Comparison of ENCODE assay signal across 33 cellular contexts in genomic region chr20:14637441-14637840, GRCh38.
DNase-seq lines count a peak whose midpoint lies in the region; ATAC-seq and TF ChIP-seq lines count a peak whose summit lies in the region.
"Had no signal": no experiment of that assay in that cellular context is flagged by ENCODE, and none has a peak within 500 bp of the region (broad histone marks: within the 10 kb centered on the region; RNA-seq: fewer than 3 reads in every experiment).

No MANE protein-coding gene starts in this region.

- no peaks in the 10 kb centered on the region for H3K4me1 Mint-ChIP-seq in nephron progenitor cell
- H3K4me1 Mint-ChIP-seq: B cell; CD14-positive monocyte; CD4-positive, alpha-beta memory T cell; CD4-positive, CD25-positive, alpha-beta regulatory T cell; CD8-positive, alpha-beta memory T cell had no signal

- no peaks in the 10 kb centered on the region for H3K27me3 ChIP-seq in SJCRH30
- H3K27me3 ChIP-seq: BE2C; BLaER1; BLaER1 treated with 17β-estradiol and CSF1 and Interleukin-3, amounts not matched to agents 10 nM and 100 nM had no signal

- peaks cover 3% of the 10 kb centered on the region for H3K27me3 Mint-ChIP-seq in nephron progenitor cell (ENCODE audit: low read depth, poor library complexity)
- H3K27me3 Mint-ChIP-seq: CD4-positive, alpha-beta memory T cell; CD4-positive, alpha-beta T cell; CD4-positive, CD25-positive, alpha-beta regulatory T cell; CD8-positive, alpha-beta memory T cell had no signal

- no peak for TF ChIP-seq CTCF in nephron progenitor cell (IDR thresholded peaks at IDR 0.05)

- peaks cover 29% of the 10 kb centered on the region for H3K9me3 Mint-ChIP-seq in nephron progenitor cell

- no peak overlapping the region for H3K27ac Mint-ChIP-seq in nephron progenitor cell
- H3K27ac Mint-ChIP-seq: B cell; CD14-positive monocyte; CD4-positive, alpha-beta memory T cell; CD4-positive, alpha-beta T cell; CD4-positive, CD25-positive, alpha-beta regulatory T cell; CD8-positive, alpha-beta memory T cell; CD8-positive, alpha-beta T cell had no signal

- no peak overlapping the region for H3K4me3 Mint-ChIP-seq in nephron progenitor cell
- H3K4me3 Mint-ChIP-seq: B cell; CD14-positive monocyte; CD4-positive, alpha-beta memory T cell; CD4-positive, alpha-beta T cell; CD4-positive, CD25-positive, alpha-beta regulatory T cell; CD8-positive, alpha-beta memory T cell; CD8-positive, alpha-beta T cell had no signal

- peak; percentile 85 for DNase-seq in G401 (ENCODE audit: low spot score)
- DNase-seq in cerebellar cortex (ENCODE audit: low spot score) = peak; percentile 83
- peak; percentile 59 for DNase-seq in cerebellum (ENCODE audit: low spot score)
- peak; percentile 20 for DNase-seq in dedifferentiated amniotic fluid mesenchymal stem cell (ENCODE audit: extremely low spot score)
- DNase-seq in DMS 273 treated with DMSO at 0.1 percent for 48 hours (lab: John Stamatoyannopoulos, UW) = no peak
- DNase-seq in SJCRH30 = no peak
- DNase-seq in nephron progenitor cell = no peak
- DNase-seq: 8988T; ACHN; AML-193; BE2C; Caco-2; Calu3; CD4-positive, alpha-beta memory T cell; CD4-positive, alpha-beta T cell; CD4-positive, CD25-positive, alpha-beta regulatory T cell; CD8-positive, alpha-beta memory T cell; CD8-positive, alpha-beta T cell; COR-L47; DMS153; DMS53; DMS79; DMS79 treated with DMSO at 0.1 percent for 48 hours; DND-41; EL had no signal

- H3K4me1 ChIP-seq in SJCRH30 = no peaks in the 10 kb centered on the region
- H3K4me1 ChIP-seq: A549, Caco-2 had no signal

- in situ Hi-C loops in G401 (cut with HindIII; ENCODE audit: low sequenced_read_pairs) = no loop called here

- no peak overlapping the region for H3K4me3 ChIP-seq in SJCRH30
- H3K4me3 ChIP-seq: A549; BLaER1; BLaER1 treated with 17β-estradiol and CSF1 and Interleukin-3, amounts not matched to agents 10 nM and 100 nM had no signal

- H3K36me3 Mint-ChIP-seq in nephron progenitor cell (ENCODE audit: low read depth) = no peaks in the 10 kb centered on the region
- H3K36me3 Mint-ChIP-seq: CD14-positive monocyte; CD4-positive, alpha-beta memory T cell; CD4-positive, CD25-positive, alpha-beta regulatory T cell; CD8-positive, alpha-beta memory T cell; CD8-positive, alpha-beta T cell had no signal

- H3K9me3 ChIP-seq in SJCRH30 (replicated peaks) = peaks cover 4% of the 10 kb centered on the region; the same call in 1 of the 2 replicates
- H3K9me3 ChIP-seq: BE2C, Caco-2 had no signal

- H3K27ac ChIP-seq in SJCRH30 = no peak overlapping the region
- H3K27ac ChIP-seq: 22Rv1; A549; BLaER1; BLaER1 treated with 17β-estradiol and CSF1 and Interleukin-3, amounts not matched to agents 10 nM and 100 nM; C4-2B had no signal

- ATAC-seq in HG02970 (IDR thresholded peaks at IDR 0.05; ENCODE audit: low FRiP score, unreplicated experiment) = no peak
- ATAC-seq: A549; CD8-positive, alpha-beta T cell had no signal

- H3K36me3 ChIP-seq in SJCRH30 = no peaks in the 10 kb centered on the region
- H3K36me3 ChIP-seq: BE2C; BLaER1; BLaER1 treated with 17β-estradiol and CSF1 and Interleukin-3, amounts not matched to agents 10 nM and 100 nM had no signal

Comparison
In these comparisons a context has a peak if more than half of its experiments do, and no peak if none do; other contexts are left out.
1. DNase-seq: peak in G401 (single experiment), cerebellar cortex (single experiment), cerebellum (single experiment) and dedifferentiated amniotic fluid mesenchymal stem cell (single experiment); none in DMS 273 treated with DMSO at 0.1 percent for 48 hours (single experiment), SJCRH30 (0 of 2) and nephron progenitor cell (single experiment).